In the genomic region with DNA sequence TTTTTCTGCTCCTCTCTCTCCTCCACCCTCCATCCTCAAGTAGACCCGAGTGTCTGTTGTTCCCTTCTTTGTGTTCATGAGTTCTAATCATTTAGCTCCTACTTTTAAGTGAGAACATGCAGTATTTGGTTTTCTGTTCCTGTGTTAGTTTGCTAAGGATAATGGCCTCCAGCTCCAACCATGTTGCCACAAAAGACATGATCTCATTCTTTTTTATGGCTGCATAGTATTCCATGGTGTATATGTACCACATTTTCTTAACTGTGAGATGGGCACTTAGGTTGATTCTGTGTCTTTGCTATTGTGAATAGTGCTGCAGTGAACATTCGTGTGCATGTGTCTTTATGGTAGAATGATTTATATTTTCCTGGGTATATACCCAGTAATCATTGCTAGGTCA, we compare ENCODE assay signal across 3 cellular contexts. TPM values are rescaled to one million over a fixed set of nuclear protein-coding genes. Genes with fewer than 3 reads are reported as not detected.
DNase-seq lines count a peak whose midpoint lies in the region; ATAC-seq, FAIRE-seq and TF ChIP-seq lines count a peak whose summit lies in the region.
"Not testable (repeated sequence)": the region's sequence is repeated elsewhere in the genome, so short reads cannot be mapped to it uniquely, and the experiment has no call there.

No MANE protein-coding gene starts in this region.

- not testable (repeated sequence) for H3K27me3 Mint-ChIP-seq in neural crest cell (ENCODE audit: low read depth)

- H3K9me3 Mint-ChIP-seq in neural crest cell: not testable (repeated sequence)

- not testable (repeated sequence) for H3K9ac ChIP-seq in K562 (ENCODE audit: insufficient read depth in 1 of 2, low read depth in 2 of 2, low read length in 2 of 2)

- H2AFZ ChIP-seq in K562 (ENCODE audit: low read depth, low read length): not testable (repeated sequence)

- H3K79me2 ChIP-seq in K562 (ENCODE audit: control insufficient read depth, insufficient read depth, low read length): not testable (repeated sequence)

- not testable (repeated sequence) for ATAC-seq in K562

- H4K20me1 ChIP-seq in K562 (replicated peaks; ENCODE audit: control insufficient read depth, insufficient read depth, low read length): not testable (repeated sequence)

- not testable (repeated sequence) for DNase-seq in K562 (ENCODE audit: extremely low read depth in 1 of 4, low spot score in 3 of 4); neural crest cell (ENCODE audit: low read depth, low spot score)

- H3K4me1 Mint-ChIP-seq in neural crest cell: not testable (repeated sequence)

- not testable (repeated sequence) for TF ChIP-seq RAD21 in K562 (CRISPR knock-in tag; conservative IDR thresholded peaks at IDR 0.05 in 1 of 2, IDR thresholded peaks at IDR 0.05 in 1 of 2)

- H3K36me3 ChIP-seq in HEK293 (ENCODE audit: control insufficient read depth in 2 of 2, insufficient read depth in 1 of 2, low read length in 2 of 2); K562 (ENCODE audit: control insufficient read depth, insufficient read depth, low read length): not testable (repeated sequence)

- FAIRE-seq in K562 (lab: Jason Lieb, UNC): not testable (repeated sequence)

- not testable (repeated sequence) for H3K4me3 Mint-ChIP-seq in neural crest cell

- not testable (repeated sequence) for H3K4me3 ChIP-seq in HEK293 (ENCODE audit: low read depth, low read length); K562

- not testable (repeated sequence) for H3K4me1 ChIP-seq in HEK293 (ENCODE audit: control insufficient read depth, insufficient read depth, low read length); K562 (replicated peaks in 1 of 2; ENCODE audit: control insufficient read depth in 2 of 2, insufficient read depth in 2 of 2, low read length in 2 of 2)

- not testable (repeated sequence) for BruUV-seq in K562 (replicated peaks; lab: Mats Ljungman, UMichigan)

- 44% methylated on average over 2 of the region's 2 CpGs for WGBS in K562 (ENCODE audit: insufficient coverage, low coverage, missing lambda C conversion rate)

- peaks cover 15% of the 10 kb centered on the region for H3K36me3 Mint-ChIP-seq in neural crest cell (ENCODE audit: low read depth)

- CTCF ChIA-PET in HEK293 (lab: Yijun Ruan, JAX): interaction anchor here (0.5 to 1.0 kb wide), 3 partner anchors 9 to 321 kb away, joined by 3 to 4 read pairs (median 4); no protein-coding TSS in a partner anchor
- CTCF ChIA-PET in K562 (lab: Yijun Ruan, JAX; ENCODE audit: low intra/inter-chr PET ratio): not testable (repeated sequence)

- not testable (repeated sequence) for H3K27ac ChIP-seq in HEK293 (ENCODE audit: extremely low read depth, low read depth, low read length); K562 (ENCODE audit: extremely low read depth, low read depth, low read length)

- in situ Hi-C loops in K562 (cut with MboI): not testable (repeated sequence)

- not testable (repeated sequence) for H3K9me1 ChIP-seq in K562 (ENCODE audit: control insufficient read depth, insufficient read depth, low read length)

- POLR2A ChIA-PET in HEK293 (lab: Yijun Ruan, JAX); K562 (lab: Yijun Ruan, JAX): not testable (repeated sequence)

- intact Hi-C loops in K562 (cut with micrococcal nuclease): not testable (repeated sequence)

- TF ChIP-seq EP300 in K562 (IDR thresholded peaks at IDR 0.05; ENCODE audit: low read length): not testable (repeated sequence)

- not testable (repeated sequence) for H3K27me3 ChIP-seq in K562 (ENCODE audit: control insufficient read depth in 2 of 2, insufficient read depth in 2 of 2, low read length in 2 of 2)

- H3K4me2 ChIP-seq in K562 (ENCODE audit: insufficient read depth, low read length): not testable (repeated sequence)

- not testable (repeated sequence) for TF ChIP-seq POLR2A in K562 (conservative IDR thresholded peaks at IDR 0.05)

- not testable (repeated sequence) for H3K9me3 ChIP-seq in HEK293 (ENCODE audit: control insufficient read depth, insufficient read depth, low read depth, low read length); K562 (replicated peaks; ENCODE audit: control insufficient read depth, insufficient read depth, low read depth, low read length)

- H3K27ac Mint-ChIP-seq in neural crest cell (ENCODE audit: unreplicated experiment): peak overlapping the region; percentile 60

- TF ChIP-seq CTCF in HEK293 (tag by site-specific recombination; IDR thresholded peaks at IDR 0.05); K562 (IDR thresholded peaks at IDR 0.05 in 2 of 3, conservative IDR thresholded peaks at IDR 0.05 in 1 of 3; ENCODE audit: insufficient read depth in 2 of 3, low read depth in 1 of 3, low read length in 3 of 3); neural crest cell (conservative IDR thresholded peaks at IDR 0.05): not testable (repeated sequence)

TF ChIP-seq in HEK293, 187 proteins besides CTCF, POLR2A, EP300 and RAD21:
- TF ChIP-seq ZNF146 (tag by site-specific recombination; IDR thresholded peaks at IDR 0.05): peak; percentile 86
- TF ChIP-seq, protein P1, sequence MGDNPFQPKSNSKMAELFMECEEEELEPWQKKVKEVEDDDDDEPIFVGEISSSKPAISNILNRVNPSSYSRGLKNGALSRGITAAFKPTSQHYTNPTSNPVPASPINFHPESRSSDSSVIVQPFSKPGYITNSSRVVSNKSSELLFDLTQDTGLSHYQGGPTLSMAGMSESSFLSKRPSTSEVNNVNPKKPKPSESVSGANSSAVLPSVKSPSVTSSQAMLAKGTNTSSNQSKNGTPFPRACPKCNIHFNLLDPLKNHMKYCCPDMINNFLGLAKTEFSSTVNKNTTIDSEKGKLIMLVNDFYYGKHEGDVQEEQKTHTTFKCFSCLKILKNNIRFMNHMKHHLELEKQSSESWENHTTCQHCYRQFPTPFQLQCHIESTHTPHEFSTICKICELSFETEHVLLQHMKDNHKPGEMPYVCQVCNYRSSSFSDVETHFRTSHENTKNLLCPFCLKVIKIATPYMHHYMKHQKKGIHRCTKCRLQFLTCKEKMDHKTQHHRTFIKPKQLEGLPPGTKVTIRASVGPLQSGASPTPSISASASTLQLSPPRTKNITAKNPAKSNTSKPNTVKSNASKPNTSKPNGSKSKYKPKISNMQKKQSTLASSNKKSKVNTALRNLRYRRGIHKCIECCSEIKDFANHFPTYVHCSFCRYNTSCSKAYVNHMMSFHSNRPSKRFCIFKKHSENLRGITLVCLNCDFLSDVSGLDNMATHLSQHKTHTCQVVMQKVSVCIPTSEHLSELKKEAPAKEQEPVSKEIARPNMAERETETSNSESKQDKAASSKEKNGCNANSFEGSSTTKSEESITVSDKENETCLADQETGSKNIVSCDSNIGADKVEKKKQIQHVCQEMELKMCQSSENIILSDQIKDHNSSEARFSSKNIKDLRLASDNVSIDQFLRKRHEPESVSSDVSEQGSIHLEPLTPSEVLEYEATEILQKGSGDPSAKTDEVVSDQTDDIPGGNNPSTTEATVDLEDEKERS (tag by site-specific recombination; IDR thresholded peaks at IDR 0.05): 0 out of 2 replicates have a peak, but pooled peaks have one; percentile 51

TF ChIP-seq in K562, 482 proteins besides CTCF, POLR2A, EP300 and RAD21:
- TF ChIP-seq ZNF146 (CRISPR knock-in tag; IDR thresholded peaks at IDR 0.05; ENCODE audit: unreplicated experiment): peak; percentile 37
TF ChIP-seq in K562: peak in this region for 1; not testable (repeated sequence) for 481.

RNA-seq across cellular contexts. Expression of a gene that starts 43.9 kb away (rescaled TPM):
- total RNA-seq in K562 (2011; cell fraction: chromatin; rRNA removed; ENCODE audit: low replicate concordance): 6.2 and 23.0 TPM in 2 replicates
- 1.0 and 1.4 TPM in 2 replicates for total RNA-seq in K562 (2011; cell fraction: nucleolus; rRNA removed)
- total RNA-seq in K562 (2011; cell fraction: nucleoplasm; rRNA removed): 3.1 and 4.4 TPM in 2 replicates
- total RNA-seq in K562 (2014; rRNA removed) (7.0 and 7.6 TPM in 2 replicates), K562 (2014; rRNA removed; fragmentation: Illumina TruSeq; extraction: Trizol) (14.4 and 17.5 TPM in 2 replicates), K562 (2015; rRNA removed; fragmentation: Illumina TruSeq; extraction: Trizol) (9.5 and 10.4 TPM in 2 replicates), K562 (2021) (15.2 and 16.1 TPM in 2 replicates), neural crest cell (13.2 and 14.5 TPM in 2 replicates)
- polyA plus RNA-seq in K562 (2011; rRNA removed) (13.7 and 21.3 TPM in 2 replicates), K562 (2014; fragmentation: Illumina TruSeq; extraction: Trizol) (17.5 and 22.6 TPM in 2 replicates), K562 (2014; fragmentation: Nextera tagmentation; extraction: Ambion mirVana) (10 to 100 TPM; 35.4 to 35.8 TPM), K562 (2014; rRNA removed) (12.1 and 14.9 TPM in 2 replicates)
- polyA plus RNA-seq in K562 (2011; cell fraction: cytosol; rRNA removed): 2.3 and 4.5 TPM in 2 replicates
- polyA plus RNA-seq in K562 (2011; cell fraction: nucleus; rRNA removed): 3.9 and 5.5 TPM in 2 replicates
- polyA plus RNA-seq in K562 (2012): 11.6 and 11.7 TPM in 2 replicates
- polyA minus RNA-seq in K562 (2011; rRNA and poly(A)+ RNA removed): 16.7 and 17.6 TPM in 2 replicates
- 5.9 and 7.6 TPM in 2 replicates for polyA minus RNA-seq in K562 (2011; cell fraction: cytosol; rRNA and poly(A)+ RNA removed)
- polyA minus RNA-seq in K562 (2011; cell fraction: nucleus; rRNA and poly(A)+ RNA removed): 4.4 and 7.7 TPM in 2 replicates
